8 cellular contexts compared by ENCODE assay signal in the genomic region with DNA sequence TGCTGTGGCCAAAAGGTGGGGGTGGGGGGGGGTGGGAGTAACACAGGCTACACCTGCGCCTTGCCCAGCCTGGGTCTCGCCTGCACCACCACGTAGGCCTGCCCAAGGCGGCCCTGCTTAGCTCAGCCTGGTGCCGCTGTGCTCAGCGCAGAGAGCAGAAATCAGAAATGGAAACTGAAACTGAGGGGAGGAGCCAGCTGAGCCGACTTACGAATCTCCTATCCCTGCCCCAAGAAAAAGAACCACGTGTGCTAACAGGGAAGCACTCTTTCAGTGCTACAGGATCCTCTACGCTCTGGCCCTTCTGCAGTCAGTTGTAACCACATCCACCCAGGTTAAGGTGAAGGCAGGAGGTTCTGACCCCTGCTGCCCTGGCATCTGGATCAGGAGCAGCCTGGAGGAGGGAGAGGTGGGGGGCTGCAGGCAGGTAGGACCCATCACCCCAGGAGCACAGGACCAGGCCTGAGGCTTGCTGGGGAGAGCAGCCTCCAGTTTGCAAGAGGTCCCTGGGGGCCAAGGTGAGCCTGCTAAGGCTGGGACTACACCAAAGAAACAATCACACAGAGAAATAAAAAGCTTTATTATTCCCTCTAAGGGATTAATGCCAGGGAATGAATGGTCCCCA. TPM values are rescaled to one million over a fixed set of nuclear protein-coding genes. Genes with fewer than 3 reads are reported as not detected.
A peak's percentile ranks its signal among the peaks of the same experiment; 100 is the strongest.
DNase-seq lines count a peak whose midpoint lies in the region; ATAC-seq, FAIRE-seq and TF ChIP-seq lines count a peak whose summit lies in the region.

A gene (minus strand): TSS at position 163 of the 625 bp plus-strand sequence. CDS start 822 bp downstream, outside the sequence.

- no peaks in the 10 kb centered on the region for H3K27me3 Mint-ChIP-seq in activated T-helper 1 cell treated with anti-CD3 and anti-CD28 coated beads, Interleukin-12 subunit alpha, Interleukin-12 subunit beta, Interleukin-2, Interleukin-4 antibody, amounts not matched to agents 30 ng/mL and 10 ng/mL and 1 ng/mL, durations not matched to agents 14 hours and 24 hours and 36 hours (ENCODE audit: insufficient read depth)

- H3K4me1 ChIP-seq in A673 (ENCODE audit: insufficient read depth, low read length, poor library complexity, severe bottlenecking) (no peaks in the 10 kb centered on the region), pancreas (peaks cover 6 to 21% (median 15%) of the 10 kb centered on the region in 3 donors), transverse colon (peaks cover 17 to 24% (median 18%) of the 10 kb centered on the region in 4 donors)

- H3K9me3 Mint-ChIP-seq in activated T-helper 1 cell treated with anti-CD3 and anti-CD28 coated beads, Interleukin-12 subunit alpha, Interleukin-12 subunit beta, Interleukin-2, Interleukin-4 antibody, amounts not matched to agents 30 ng/mL and 10 ng/mL and 1 ng/mL, durations not matched to agents 14 hours and 24 hours and 36 hours, result no peaks in the 10 kb centered on the region

- H3K4me1 Mint-ChIP-seq in activated T-helper 1 cell treated with anti-CD3 and anti-CD28 coated beads, Interleukin-12 subunit alpha, Interleukin-12 subunit beta, Interleukin-2, Interleukin-4 antibody, amounts not matched to agents 30 ng/mL and 10 ng/mL and 1 ng/mL, durations not matched to agents 14 hours and 24 hours and 36 hours (ENCODE audit: low read depth), result peaks cover 50% of the 10 kb centered on the region

- FAIRE-seq in pancreas (lab: Jason Lieb, UNC), result no peak

- peaks cover 41% of the 10 kb centered on the region for H3K36me3 Mint-ChIP-seq in activated T-helper 1 cell treated with anti-CD3 and anti-CD28 coated beads, Interleukin-12 subunit alpha, Interleukin-12 subunit beta, Interleukin-2, Interleukin-4 antibody, amounts not matched to agents 30 ng/mL and 10 ng/mL and 1 ng/mL, durations not matched to agents 14 hours and 24 hours and 36 hours (ENCODE audit: low read depth)

- POLR2A ChIA-PET in A673 (lab: Charles Lee; ENCODE audit: low non-redundant PET), result no interaction called here

- DNase-seq in A673 (ENCODE audit: low spot score) (peak; percentile 76), fibroblast of the conjunctiva (ENCODE audit: low read depth) (peak; percentile 78), pancreas (peak in 4 of 6 donors; percentile 76 to 78 (median 76)), transverse colon (peak; percentile 85)
- peak; percentile 83 for DNase-seq in activated T-helper 1 cell treated with anti-CD3 and anti-CD28 coated beads, Interleukin-12 subunit alpha, Interleukin-12 subunit beta, Interleukin-2, Interleukin-4 antibody, amounts not matched to agents 30 ng/mL and 10 ng/mL and 1 ng/mL, durations not matched to agents 14 hours and 24 hours and 36 hours (ENCODE audit: low spot score)

- intact Hi-C loops in A673 (cut with micrococcal nuclease; ENCODE audit: unreplicated experiment), result no loop called here
- intact Hi-C loops in activated T-helper 1 cell treated with anti-CD3 and anti-CD28 coated beads, Interleukin-12 subunit alpha, Interleukin-12 subunit beta, Interleukin-2, Interleukin-4 antibody, amounts not matched to agents 30 ng/mL and 10 ng/mL and 1 ng/mL, durations not matched to agents 14 hours and 24 hours and 36 hours (cut with micrococcal nuclease), result loop anchor here (1.0 to 2.0 kb wide), 6 partner anchors 9 to 194 kb away; a partner anchor contains a TSS
- intact Hi-C loops in pancreas (cut with DNase I), result loop anchor here in 2 of 3 donors (5.0 to 10.0 kb wide), 3 partner anchors 88 to 150 kb away; a partner anchor contains a TSS
- intact Hi-C loops in transverse colon (cut with DNase I; ENCODE audit: low total_unique reads), result loop anchor here (5.0 kb wide), 1 partner anchor 85 kb away; no protein-coding TSS in a partner anchor

- ATAC-seq in GM18870 (IDR thresholded peaks at IDR 0.05; ENCODE audit: unreplicated experiment) (peak; percentile 52), HG03135 (IDR thresholded peaks at IDR 0.05; ENCODE audit: unreplicated experiment) (peak; percentile 73), pancreas (peak; percentile 81 to 91 (median 89))

- no peaks in the 10 kb centered on the region for H3K9me3 ChIP-seq in A673 (ENCODE audit: low read depth, low read length, poor library complexity, severe bottlenecking)
- no peaks in the 10 kb centered on the region for H3K9me3 ChIP-seq in pancreas
- H3K9me3 ChIP-seq in transverse colon, result no peaks in the 10 kb centered on the region

- CTCF ChIA-PET in A673 (lab: Charles Lee), result no interaction called here

- in situ Hi-C loops in transverse colon (cut with MboI; ENCODE audit: low pct_ligation_motif_present in 1 of 4, low pct_unique_long_range_greater_than_20kb in 1 of 4, low sequenced_read_pairs in 3 of 4), result loop anchor here in 2 of 4 donors (5.0 to 10.0 kb wide), 2 partner anchors 90 to 148 kb away; a partner anchor contains a TSS

- H3K27ac Mint-ChIP-seq in activated T-helper 1 cell treated with anti-CD3 and anti-CD28 coated beads, Interleukin-12 subunit alpha, Interleukin-12 subunit beta, Interleukin-2, Interleukin-4 antibody, amounts not matched to agents 30 ng/mL and 10 ng/mL and 1 ng/mL, durations not matched to agents 14 hours and 24 hours and 36 hours, result peak within 1 kb of the TSS; percentile 86

- no peaks in the 10 kb centered on the region for H3K27me3 ChIP-seq in A673 (replicated peaks; ENCODE audit: insufficient read depth, low read depth, low read length, poor library complexity)
- H3K27me3 ChIP-seq in pancreas, result no peaks in the 10 kb centered on the region
- no peaks in the 10 kb centered on the region for H3K27me3 ChIP-seq in transverse colon

- H3K4me3 ChIP-seq in A673 (ENCODE audit: low read depth, low read length, poor library complexity, severe bottlenecking), result peak within 1 kb of the TSS; percentile 42
- peak within 1 kb of the TSS; percentile 21 to 56 (median 40) for H3K4me3 ChIP-seq in pancreas
- H3K4me3 ChIP-seq in transverse colon, result peak within 1 kb of the TSS; percentile 40 to 65 (median 45)

- BruUV-seq in A673 (replicated peaks; lab: Mats Ljungman, UMichigan), result no TSS peak

- TF ChIP-seq CTCF in A673 (conservative IDR thresholded peaks at IDR 0.05; ENCODE audit: low read depth, low read length) (no peak), pancreas (IDR thresholded peaks at IDR 0.05) (no peak), transverse colon (IDR thresholded peaks at IDR 0.05) (no peak)

- WGBS in pancreas, 2 donors, result 2 to 6% methylated on average over 10 of the region's 10 CpGs
- WGBS in transverse colon (ENCODE audit: low coverage in 1 of 2), 2 donors, result 1% methylated on average over 10 of the region's 10 CpGs; no CpG with 5 or more reads in 1 of the 2 donors

- peak within 1 kb of the TSS; percentile 85 for H3K4me3 Mint-ChIP-seq in activated T-helper 1 cell treated with anti-CD3 and anti-CD28 coated beads, Interleukin-12 subunit alpha, Interleukin-12 subunit beta, Interleukin-2, Interleukin-4 antibody, amounts not matched to agents 30 ng/mL and 10 ng/mL and 1 ng/mL, durations not matched to agents 14 hours and 24 hours and 36 hours

- peak; percentile 68 for TF ChIP-seq POLR2A in transverse colon (IDR thresholded peaks at IDR 0.05)

- no peak for TF ChIP-seq EP300 in transverse colon (IDR thresholded peaks at IDR 0.05; ENCODE audit: low read depth)

- H3K36me3 ChIP-seq in A673 (ENCODE audit: insufficient read depth, low read length, poor library complexity, severe bottlenecking) (peaks cover 12% of the 10 kb centered on the region), pancreas (peaks cover 0 to 4% (median 0%) of the 10 kb centered on the region in 3 donors), transverse colon (no peaks in the 10 kb centered on the region)

- H3K27ac ChIP-seq in A673 (ENCODE audit: low read depth, low read length, poor library complexity, severe bottlenecking), result no peak within 1 kb of the TSS
- H3K27ac ChIP-seq in pancreas, result peak within 1 kb of the TSS; percentile 63 to 85 (median 76)
- peak within 1 kb of the TSS; percentile 93 to 98 (median 94) for H3K27ac ChIP-seq in transverse colon

TF ChIP-seq in PFSK-1, 5 proteins besides CTCF, POLR2A, EP300 and RAD21 (continues in another document):
- no peak for TF ChIP-seq FOXP2 (optimal IDR thresholded peaks at IDR 0.05; ENCODE audit: borderline replicate concordance, extremely low read depth, extremely low read length, insufficient read depth)
- peak; percentile 47; the same call in 1 of the 2 replicates for TF ChIP-seq POLR2AphosphoS5 (IDR thresholded peaks at IDR 0.05; ENCODE audit: low read depth, low read length)
- TF ChIP-seq SIN3A (IDR thresholded peaks at IDR 0.05; ENCODE audit: borderline replicate concordance, insufficient read depth, low read length), result peak; percentile 31; the same call in 1 of the 2 replicates
- TF ChIP-seq TAF1 (IDR thresholded peaks at IDR 0.05; ENCODE audit: borderline replicate concordance, insufficient read depth, low read length), result no peak

RNA-seq across cellular contexts. Expression of the gene that starts here (rescaled TPM):
- total RNA-seq in A673 (2021) (2.1 and 3.3 TPM in 2 replicates), pancreas (10 to 100 TPM in 1 of 6 donors, 1 to 10 TPM in 5; 3.7 to 11.0 (median 6.1) TPM), transverse colon (10 to 100 TPM in 3 of 4 donors, 1 to 10 TPM in 1; 4.6 to 14.6 (median 12.8) TPM)
- 1.6 TPM for polyA plus RNA-seq in PFSK-1 (2012; ENCODE audit: insufficient read length, low read depth)
- total RNA-seq in activated T-helper 1 cell treated with anti-CD3 and anti-CD28 coated beads, Interleukin-12 subunit alpha, Interleukin-12 subunit beta, Interleukin-2, Interleukin-4 antibody, amounts not matched to agents 30 ng/mL and 10 ng/mL and 1 ng/mL, durations not matched to agents 14 hours and 24 hours and 36 hours, result 26.9 and 28.4 TPM in 2 replicates
- 10 to 100 TPM; 20.9 to 22.8 TPM for polyA plus RNA-seq in pancreas
